ENCODE assay signal across 7 cellular contexts in genomic region chr14:69101331-69101826, GRCh38. TPM values are rescaled to one million over a fixed set of nuclear protein-coding genes. Genes with fewer than 3 reads are reported as not detected.
DNase-seq lines count a peak whose midpoint lies in the region; ATAC-seq and TF ChIP-seq lines count a peak whose summit lies in the region.

No MANE protein-coding gene starts in this region.

- no peaks in the 10 kb centered on the region for H3K36me3 ChIP-seq in thyroid gland

- DNase-seq in NB4 (ENCODE audit: low read depth) (peak; percentile 81), astrocyte of the hippocampus (ENCODE audit: low read depth, low spot score) (peak; percentile 60), kidney glomerular epithelial cell (lab: John Stamatoyannopoulos, UW) (peak; percentile 76), thyroid gland (no peak)

- 58 to 67% methylated on average over 4 of the region's 4 CpGs for WGBS in thyroid gland, 2 donors

- intact Hi-C loops in thyroid gland (cut with DNase I): loop anchor here (10.0 kb wide), 1 partner anchor 117 kb away; no protein-coding TSS in a partner anchor

- H3K27ac ChIP-seq in thyroid gland: no peak overlapping the region

- ATAC-seq in HG02885 (IDR thresholded peaks at IDR 0.05; ENCODE audit: poor library complexity, unreplicated experiment) (no peak), GM21423 (IDR thresholded peaks at IDR 0.05; ENCODE audit: unreplicated experiment) (no peak)

- peaks cover 0 to 10% of the 10 kb centered on the region in 2 donors for H3K4me1 ChIP-seq in thyroid gland

- H3K9me3 ChIP-seq in thyroid gland: no peaks in the 10 kb centered on the region

- TF ChIP-seq POLR2A in NB4 (IDR thresholded peaks at IDR 0.05; ENCODE audit: extremely low read depth, insufficient read length): no peak
- TF ChIP-seq POLR2A in thyroid gland (IDR thresholded peaks at IDR 0.05): no peak

- peak; percentile 52 for TF ChIP-seq CTCF in GM12872 (IDR thresholded peaks at IDR 0.05; ENCODE audit: insufficient read depth, low read depth, low read length)
- peak; percentile 67 for TF ChIP-seq CTCF in NB4 (IDR thresholded peaks at IDR 0.05; ENCODE audit: low read depth, low read length)
- peak in 5 of 6 experiments; percentile 24 to 49 (median 47) for TF ChIP-seq CTCF in thyroid gland (IDR thresholded peaks at IDR 0.05)

- H3K27me3 ChIP-seq in thyroid gland: no peaks in the 10 kb centered on the region

- H3K4me3 ChIP-seq in NB4 (ENCODE audit: low read depth, low read length): no peak overlapping the region
- no peak overlapping the region for H3K4me3 ChIP-seq in thyroid gland (replicated peaks in 1 of 3)

RNA-seq across cellular contexts. Expression of gene DCAF5, which starts 51.5 kb away (rescaled TPM):
- 10 to 100 TPM; 36.0 to 53.6 (median 38.9) TPM for total RNA-seq in thyroid gland

Comparison
In these comparisons a context has a peak if more than half of its experiments do, and no peak if none do; other contexts are left out.
1. DNase-seq: peak in NB4 (single experiment), astrocyte of the hippocampus (single experiment) and kidney glomerular epithelial cell (single experiment); none in thyroid gland (0 of 2).
2. Peak in every context shown above with its lines, with median percentiles within 50 percentile points of each other: CTCF ChIP-seq.